10 cellular contexts compared by ENCODE assay signal in the genomic region with DNA sequence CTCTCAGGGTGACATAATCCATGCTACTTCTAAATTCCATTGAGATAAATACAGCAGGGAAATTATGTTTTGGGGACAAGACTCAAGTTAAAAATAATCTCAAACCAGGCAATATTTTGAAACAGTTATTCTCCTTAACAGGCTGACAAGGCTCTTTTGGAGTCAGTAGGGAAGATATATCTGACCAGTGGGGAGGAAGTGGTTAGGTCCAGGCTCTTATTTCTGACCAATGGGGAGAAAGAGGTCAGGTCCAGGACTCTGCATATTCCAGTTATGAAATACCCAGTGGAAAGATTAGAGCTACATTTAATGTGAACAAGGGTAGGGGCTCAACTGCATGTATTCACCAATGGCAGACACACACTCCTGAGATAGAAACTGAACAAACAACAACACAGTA.
DNase-seq lines count a peak whose midpoint lies in the region; ATAC-seq, FAIRE-seq and TF ChIP-seq lines count a peak whose summit lies in the region.
"Had no signal": no experiment of that assay in that cellular context is flagged by ENCODE, and none has a peak within 500 bp of the region (broad histone marks: within the 10 kb centered on the region; RNA-seq: fewer than 3 reads in every experiment).

No MANE protein-coding gene starts in this region.

- H3K9me3 ChIP-seq in astrocyte (ENCODE audit: insufficient read depth, low read depth, low read length) (no peaks in the 10 kb centered on the region), spleen (no peaks in the 10 kb centered on the region)

- H3K27me3 ChIP-seq in astrocyte (ENCODE audit: insufficient read depth, low read length) (no peaks in the 10 kb centered on the region), spleen (replicated peaks in 1 of 7) (no peaks in the 10 kb centered on the region)

- no peak for TF ChIP-seq CTCF in astrocyte (IDR thresholded peaks at IDR 0.05; ENCODE audit: insufficient read depth, low read depth, low read length)
- no peak for TF ChIP-seq CTCF in spleen (IDR thresholded peaks at IDR 0.05 in 8 of 11, conservative IDR thresholded peaks at IDR 0.05 in 3 of 11)

- H3K79me2 ChIP-seq in astrocyte (ENCODE audit: insufficient read depth, low read length), result peaks cover 29% of the 10 kb centered on the region

- H3K4me2 ChIP-seq in astrocyte (ENCODE audit: low read length), result peak overlapping the region; percentile 47

- H3K36me3 ChIP-seq in astrocyte (ENCODE audit: insufficient read depth, low read length) (no peaks in the 10 kb centered on the region), spleen (peaks cover 0 to 7% (median 0%) of the 10 kb centered on the region in 6 donors)

- no peaks in the 10 kb centered on the region for H3K27me3 Mint-ChIP-seq in T-helper 2 cell treated with Interferon-gamma antibody and Interleukin-4, amounts not matched to agents 5 μg/mL and 100 μg/mL, for 36 hours (ENCODE audit: low read depth)
- no peaks in the 10 kb centered on the region for H3K27me3 Mint-ChIP-seq in astrocyte (ENCODE audit: low read depth, unreplicated experiment)

- H4K20me1 ChIP-seq in astrocyte (ENCODE audit: insufficient read depth, low read length), result no peaks in the 10 kb centered on the region

- no peak overlapping the region for H3K9ac ChIP-seq in astrocyte (ENCODE audit: low read length)

- peaks cover 67% of the 10 kb centered on the region for H3K4me1 Mint-ChIP-seq in T-helper 2 cell treated with Interferon-gamma antibody and Interleukin-4, amounts not matched to agents 5 μg/mL and 100 μg/mL, for 36 hours (ENCODE audit: low read depth)
- H3K4me1 Mint-ChIP-seq in astrocyte (ENCODE audit: low read depth, unreplicated experiment), result peaks cover 27% of the 10 kb centered on the region

- peak overlapping the region; percentile 91 for H3K4me3 Mint-ChIP-seq in T-helper 2 cell treated with Interferon-gamma antibody and Interleukin-4, amounts not matched to agents 5 μg/mL and 100 μg/mL, for 36 hours
- no peak overlapping the region for H3K4me3 Mint-ChIP-seq in astrocyte (ENCODE audit: unreplicated experiment)

- H3K4me1 ChIP-seq in astrocyte (ENCODE audit: insufficient read depth, low read length) (peaks cover 21% of the 10 kb centered on the region), spleen (peaks cover 56 to 100% (median 91%) of the 10 kb centered on the region in 6 donors)

- intact Hi-C loops in spleen (cut with DNase I; ENCODE audit: low total_unique reads), result no loop called here

- no peak overlapping the region for H3K27ac ChIP-seq in astrocyte (ENCODE audit: low read depth, low read length)
- H3K27ac ChIP-seq in spleen, result peak overlapping the region; percentile 51 to 89 (median 82)

- H3K9me3 Mint-ChIP-seq in T-helper 2 cell treated with Interferon-gamma antibody and Interleukin-4, amounts not matched to agents 5 μg/mL and 100 μg/mL, for 36 hours, result no peaks in the 10 kb centered on the region
- no peaks in the 10 kb centered on the region for H3K9me3 Mint-ChIP-seq in astrocyte (ENCODE audit: unreplicated experiment)

- no peak overlapping the region for H3K4me3 ChIP-seq in astrocyte (ENCODE audit: insufficient read depth, low read depth, low read length)
- H3K4me3 ChIP-seq in spleen, result peak overlapping the region in 7 of 8 donors; percentile 21 to 68 (median 37)

- peak; percentile 29 for ATAC-seq in HG03354 (IDR thresholded peaks at IDR 0.05; ENCODE audit: poor library complexity, severe bottlenecking, unreplicated experiment)

- no peak overlapping the region for H2AFZ ChIP-seq in astrocyte (ENCODE audit: low read depth, low read length)

- H3K36me3 Mint-ChIP-seq in T-helper 2 cell treated with Interferon-gamma antibody and Interleukin-4, amounts not matched to agents 5 μg/mL and 100 μg/mL, for 36 hours (ENCODE audit: low read depth), result peaks cover 48% of the 10 kb centered on the region
- peaks cover 3% of the 10 kb centered on the region for H3K36me3 Mint-ChIP-seq in astrocyte (ENCODE audit: low read depth, unreplicated experiment)

- no peak for FAIRE-seq in astrocyte (lab: Jason Lieb, UNC)
- FAIRE-seq: kidney had no signal

- DNase-seq in T-helper 2 cell treated with Interferon-gamma antibody and Interleukin-4, amounts not matched to agents 5 μg/mL and 100 μg/mL, for 36 hours (ENCODE audit: low spot score), result no peak
- DNase-seq in T-helper 2 cell (no peak), astrocyte (ENCODE audit: low read depth) (no peak), spleen (no peak), occipital lobe (lab: John Stamatoyannopoulos, UW) (no peak), NCI-H526 (lab: John Stamatoyannopoulos, UW) (no peak)
- DNase-seq in effector CD8-positive, alpha-beta T cell (lab: John Stamatoyannopoulos, UW), result no peak
- DNase-seq: kidney, NCI-H2171 treated with DMSO at 0.1 percent for 48 hours had no signal

- H3K27ac Mint-ChIP-seq in T-helper 2 cell treated with Interferon-gamma antibody and Interleukin-4, amounts not matched to agents 5 μg/mL and 100 μg/mL, for 36 hours, result peak overlapping the region; percentile 90
- no peak overlapping the region for H3K27ac Mint-ChIP-seq in astrocyte (ENCODE audit: unreplicated experiment)

- TF ChIP-seq POLR2A in spleen (IDR thresholded peaks at IDR 0.05), result no peak
